In the genomic region with DNA sequence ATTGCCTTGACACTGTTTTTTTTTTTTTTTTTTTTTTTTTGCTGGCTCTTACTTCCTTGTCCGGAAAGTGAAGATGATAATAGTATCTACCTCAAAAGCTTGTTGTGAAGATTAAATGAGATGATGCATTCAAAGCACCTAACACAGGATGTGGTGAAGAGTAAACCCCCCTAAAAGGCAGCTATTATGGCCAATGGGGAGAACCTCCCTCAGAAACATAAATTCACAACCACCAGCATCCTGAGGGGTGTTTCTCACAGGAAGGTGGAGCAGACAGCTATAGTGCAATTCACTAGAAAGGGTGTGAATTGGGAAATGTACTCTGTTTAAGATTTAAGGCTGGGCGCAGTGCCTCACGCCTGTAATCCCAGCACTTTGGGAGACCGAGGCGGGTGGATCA, we compare ENCODE assay signal across 22 cellular contexts.
"Had no signal": no experiment of that assay in that cellular context is flagged by ENCODE, and none has a peak within 500 bp of the region (broad histone marks: within the 10 kb centered on the region; RNA-seq: fewer than 3 reads in every experiment).

No MANE protein-coding gene starts in this region.

- H3K27ac Mint-ChIP-seq: nephron had no signal

- H3K27me3 ChIP-seq: brain microvascular endothelial cell, right lobe of liver, testis, upper lobe of left lung had no signal

- DNase-seq: activated CD4-positive, alpha-beta T cell treated with anti-CD3 and anti-CD28 coated beads, Interleukin-2, amount 50 U/mL, for 48 hours; activated CD8-positive, alpha-beta memory T cell treated with anti-CD3 and anti-CD28 coated beads, Interleukin-2, amount 50 U/mL, for 4 hours; activated naive CD4-positive, alpha-beta T cell; activated T-cell treated with anti-CD3 and anti-CD28 coated beads, Interleukin-2, amount 50 U/mL, for 48 hours; aorta; brain microvascular endothelial cell; cerebellar nuclear complex; effector CD4-positive, alpha-beta T cell; esophagus squamous epithelium; mesenchymal stem cell; right lobe of liver; SIG-M5; small intestine; stimulated activated CD4-positive, alpha-beta T cell treated with anti-CD3 and anti-CD28 coated beads, Interleukin-15, amount 100 ng/mL, for 24 hours; stimulated activated CD4-positive, alpha-beta T cell treated with anti-CD3 and anti-CD28 coated beads, Interleukin-2, amount 100 ng/mL, for 48 hours; T1000; testis; upper lobe of left lung had no signal

- H3K36me3 ChIP-seq: brain microvascular endothelial cell, esophagus squamous epithelium, right lobe of liver, upper lobe of left lung had no signal

- H3K4me1 ChIP-seq: esophagus squamous epithelium, right lobe of liver, testis, upper lobe of left lung had no signal

- H3K27ac ChIP-seq: brain microvascular endothelial cell, esophagus squamous epithelium, parathyroid adenoma, right lobe of liver, testis, upper lobe of left lung had no signal

- ATAC-seq: activated CD4-positive, CD25-positive, alpha-beta regulatory T cell treated with anti-CD3 and anti-CD28 coated beads, Interleukin-2, amount 50 U/mL, for 24 hours; right lobe of liver; SK-N-SH treated with all-trans-retinoic acid at 6 μM for 48 hours had no signal

- H3K4me1 Mint-ChIP-seq: nephron had no signal

- H3K9me3 Mint-ChIP-seq: nephron had no signal

- H3K4me3 Mint-ChIP-seq: nephron had no signal

- H3K9me3 ChIP-seq: esophagus squamous epithelium, right lobe of liver, testis, upper lobe of left lung had no signal

- H3K4me3 ChIP-seq: esophagus squamous epithelium, right lobe of liver, testis, upper lobe of left lung had no signal
